1 cellular context compared by ENCODE assay signal in the genomic region with DNA sequence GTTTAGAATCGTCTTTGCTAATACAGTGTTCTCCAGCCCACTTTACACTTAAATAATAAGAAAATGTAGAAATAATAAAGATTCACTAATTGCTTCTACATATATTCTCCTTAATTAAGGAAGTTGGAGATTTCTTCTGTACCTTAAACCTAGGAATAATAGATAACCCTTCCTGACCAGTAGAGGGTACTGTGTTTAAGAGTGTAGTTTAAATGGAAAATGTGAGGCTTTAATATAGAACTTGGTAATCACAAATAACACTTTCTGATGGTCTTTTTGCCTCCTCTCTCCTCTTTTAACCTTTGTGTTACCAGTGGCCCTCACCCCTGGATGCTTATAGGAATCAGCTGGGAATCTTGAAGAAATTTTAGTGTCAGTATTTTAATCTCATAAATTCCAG.
TF ChIP-seq lines count a peak whose summit lies in the region.

No MANE protein-coding gene starts in this region.

TF ChIP-seq in HepG2, 621 proteins besides CTCF, POLR2A, EP300 and RAD21:
- TF ChIP-seq RBFOX2 (IDR thresholded peaks at IDR 0.05; ENCODE audit: low read depth, low read length) (0 out of 2 replicates have a peak, but pooled peaks have one; percentile 11), ZNF670 (CRISPR knock-in tag; IDR thresholded peaks at IDR 0.05; ENCODE audit: borderline replicate concordance) (no peak)
